8 cellular contexts compared by ENCODE assay signal in the genomic region with DNA sequence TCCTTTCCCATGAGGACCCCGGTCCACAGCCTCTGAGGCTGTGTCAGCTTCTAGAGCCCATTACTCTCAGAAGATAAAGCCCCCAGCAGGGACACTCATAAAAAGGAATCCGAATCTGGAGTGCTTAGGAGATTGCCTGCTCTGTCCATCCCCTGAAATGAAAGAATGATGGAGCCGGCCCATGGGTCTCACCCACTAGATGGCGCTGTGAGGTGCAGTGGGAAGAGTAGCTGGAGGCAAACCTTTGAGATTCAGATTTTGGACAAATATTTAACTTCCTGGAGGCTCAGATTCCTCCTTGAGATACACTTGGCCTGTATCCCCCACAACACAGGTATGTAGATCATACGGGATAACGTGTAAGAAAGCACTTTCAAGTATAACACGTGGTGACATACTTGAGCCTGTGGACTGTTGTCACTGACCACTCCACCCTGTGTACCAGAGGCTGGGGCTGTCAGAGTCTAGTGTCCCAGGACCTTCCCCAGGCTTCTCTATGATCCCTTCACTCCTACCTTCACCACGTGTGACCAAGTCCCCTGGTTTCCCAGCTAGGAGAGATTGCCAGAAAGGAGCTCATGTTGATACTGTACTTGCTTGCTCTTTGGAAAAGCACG. TPM values are rescaled to one million over a fixed set of nuclear protein-coding genes. Genes with fewer than 3 reads are reported as not detected.
A peak's percentile ranks its signal among the peaks of the same experiment; 100 is the strongest.
DNase-seq lines count a peak whose midpoint lies in the region; ATAC-seq and TF ChIP-seq lines count a peak whose summit lies in the region.

No MANE protein-coding gene starts in this region.

- no TSS peak for BruUV-seq in Calu3 (replicated peaks; lab: Mats Ljungman, UMichigan)

- DNase-seq in Calu3 = peak; percentile 30
- peak; percentile 30 for DNase-seq in KG1 (lab: John Stamatoyannopoulos, UW)
- DNase-seq in activated CD8-positive, alpha-beta memory T cell treated with anti-CD3 and anti-CD28 coated beads for 48 hours (ENCODE audit: low read depth in 2 of 3, low spot score in 2 of 3) = peak in 2 of 3 experiments; percentile 37 to 55
- no peak for DNase-seq in fibroblast of lung (ENCODE audit: low read depth in 2 of 2)
- DNase-seq in stimulated activated CD4-positive, alpha-beta T cell treated with anti-CD3 and anti-CD28 coated beads, Interleukin-15, amount 100 ng/mL, for 1 hour (ENCODE audit: low read depth in 1 of 2, low spot score in 1 of 2) = peak; percentile 37 to 43
- no peak for DNase-seq in SHP77 treated with DMSO at 0.1 percent for 48 hours (lab: John Stamatoyannopoulos, UW)
- no peak for DNase-seq in NCI-H1694 treated with DMSO at 0.1 percent for 48 hours (lab: John Stamatoyannopoulos, UW)

- no peak overlapping the region for H3K27ac ChIP-seq in fibroblast of lung (ENCODE audit: insufficient read depth, low read length)

- H3K4me3 ChIP-seq in fibroblast of lung (replicated peaks in 1 of 4; ENCODE audit: control extremely low read depth in 1 of 4, insufficient read depth in 1 of 4, low read depth in 3 of 4, low read length in 4 of 4) = no peak overlapping the region

- H3K36me3 ChIP-seq in fibroblast of lung (ENCODE audit: control insufficient read depth, insufficient read depth, low read length) = no peaks in the 10 kb centered on the region

- H3K9me3 ChIP-seq in fibroblast of lung (ENCODE audit: control insufficient read depth, insufficient read depth, low read depth, low read length) = no peaks in the 10 kb centered on the region

- H2AFZ ChIP-seq in fibroblast of lung (ENCODE audit: low read length) = no peak overlapping the region

- intact Hi-C loops in Calu3 (cut with micrococcal nuclease; ENCODE audit: unreplicated experiment) = no loop called here

- no peak for ATAC-seq in GM21390 (IDR thresholded peaks at IDR 0.05; ENCODE audit: unreplicated experiment)

- no peak overlapping the region for H3K4me2 ChIP-seq in fibroblast of lung (ENCODE audit: extremely low read depth, insufficient read depth, low read length)

- H3K9me3 Mint-ChIP-seq in Calu3 (ENCODE audit: low read depth, unreplicated experiment) = no peaks in the 10 kb centered on the region

- H3K36me3 Mint-ChIP-seq in Calu3 (ENCODE audit: insufficient read depth, unreplicated experiment) = no peaks in the 10 kb centered on the region

- H3K4me1 ChIP-seq in fibroblast of lung (ENCODE audit: control insufficient read depth, extremely low read depth, insufficient read depth, low read length) = no peaks in the 10 kb centered on the region

- no peak overlapping the region for H3K9ac ChIP-seq in fibroblast of lung (ENCODE audit: insufficient read depth, low read length)

- H3K79me2 ChIP-seq in fibroblast of lung (ENCODE audit: control insufficient read depth, insufficient read depth, low read length) = no peaks in the 10 kb centered on the region

- TF ChIP-seq CTCF in Calu3 (IDR thresholded peaks at IDR 0.05; ENCODE audit: unreplicated experiment) (no peak), fibroblast of lung (conservative IDR thresholded peaks at IDR 0.05 in 1 of 2, IDR thresholded peaks at IDR 0.05 in 1 of 2; ENCODE audit: low read depth in 1 of 2, low read length in 2 of 2) (peak; percentile 45 to 74)

- no peaks in the 10 kb centered on the region for H4K20me1 ChIP-seq in fibroblast of lung (ENCODE audit: control insufficient read depth, extremely low read depth, insufficient read depth, low read length)

- CTCF ChIA-PET in Calu3 (lab: Charles Lee) = interaction anchor here (0.6 to 1.0 kb wide), 4 partner anchors 11 to 175 kb away, joined by 3 to 4 read pairs (median 3); no protein-coding TSS in a partner anchor

- H3K4me1 Mint-ChIP-seq in Calu3 (ENCODE audit: low read depth, unreplicated experiment) = no peaks in the 10 kb centered on the region

- H3K27ac Mint-ChIP-seq in Calu3 (ENCODE audit: unreplicated experiment) = no peak overlapping the region

- H3K27me3 Mint-ChIP-seq in Calu3 (ENCODE audit: unreplicated experiment) = no peaks in the 10 kb centered on the region

- no peaks in the 10 kb centered on the region for H3K27me3 ChIP-seq in fibroblast of lung (ENCODE audit: control insufficient read depth, insufficient read depth, low read length)

- H3K4me3 Mint-ChIP-seq in Calu3 (ENCODE audit: low read depth, unreplicated experiment) = no peak overlapping the region

RNA-seq across cellular contexts. Expression of gene TRMO, which starts 32.3 kb away (rescaled TPM):
- total RNA-seq in Calu3 (2022) (4.8 and 5.0 TPM in 2 replicates), fibroblast of lung (12.9 and 16.4 TPM in 2 replicates)
- 13.8 and 15.8 TPM in 2 replicates for polyA plus RNA-seq in fibroblast of lung
- 8.1 and 8.5 TPM in 2 replicates for polyA plus RNA-seq in fibroblast of lung (2012)
- polyA minus RNA-seq in fibroblast of lung (ENCODE audit: low replicate concordance) = 1.2 and 1.5 TPM in 2 replicates

RNA-seq across cellular contexts. Expression of gene FOXE1, which starts 37.0 kb away (rescaled TPM):
- total RNA-seq in Calu3 (2022) = 9.1 and 12.0 TPM in 2 replicates
- total RNA-seq in fibroblast of lung = not detected in 2 replicates
- 0.01 and 2.0 TPM in 2 replicates for polyA plus RNA-seq in fibroblast of lung
- polyA plus RNA-seq in fibroblast of lung (2012) = 2.9 TPM in 1 of 2 replicates, not detected in the other
- polyA minus RNA-seq in fibroblast of lung (ENCODE audit: low replicate concordance) = 2.1 TPM in 1 of 2 replicates, not detected in the other

RNA-seq across cellular contexts. Expression of gene HEMGN, which starts 47.9 kb away (rescaled TPM):
- total RNA-seq in Calu3 (2022) (not detected in 2 replicates), fibroblast of lung (not detected in 2 replicates)
- polyA plus RNA-seq in fibroblast of lung = not detected in 2 replicates
- not detected in 2 replicates for polyA plus RNA-seq in fibroblast of lung (2012)
- polyA minus RNA-seq in fibroblast of lung (ENCODE audit: low replicate concordance) = not detected in 2 replicates

Comparison
In these comparisons a context has a peak if more than half of its experiments do, and no peak if none do; other contexts are left out.
1. DNase-seq: peak in Calu3 (single experiment), KG1 (single experiment), activated CD8-positive, alpha-beta memory T cell treated with anti-CD3 and anti-CD28 coated beads for 48 hours (2 of 3) and stimulated activated CD4-positive, alpha-beta T cell treated with anti-CD3 and anti-CD28 coated beads, Interleukin-15, amount 100 ng/mL, for 1 hour (2 of 2); none in fibroblast of lung (0 of 2), SHP77 treated with DMSO at 0.1 percent for 48 hours (single experiment) and NCI-H1694 treated with DMSO at 0.1 percent for 48 hours (single experiment).
2. RNA of gene FOXE1, which starts 37.0 kb away (total RNA-seq): 9.1 to 12.0 TPM in Calu3; not detected in fibroblast of lung; every median in the first group is over 10 times any median in the second.